ENCODE assay signal across 1 cellular context in the genomic region with DNA sequence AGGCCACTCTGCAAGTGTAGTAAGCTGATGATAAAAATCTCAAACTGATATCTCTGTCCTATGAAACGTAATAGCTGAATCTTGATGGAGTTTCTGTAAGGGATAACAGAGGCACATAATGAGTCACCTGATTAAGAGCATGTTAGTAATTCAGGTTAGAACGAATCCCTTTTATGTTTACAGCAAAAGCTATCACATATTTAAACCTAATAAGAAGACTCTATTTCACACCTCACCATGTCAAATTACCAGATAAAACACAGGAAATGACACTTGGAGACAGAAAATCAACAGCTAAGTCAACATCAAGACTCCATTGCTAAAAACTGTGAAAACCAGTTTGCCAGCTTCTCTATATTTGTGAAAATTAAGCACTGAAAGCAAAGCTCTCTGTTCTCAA.
TF ChIP-seq lines count a peak whose summit lies in the region.

No MANE protein-coding gene starts in this region.

TF ChIP-seq in A549, 52 proteins besides CTCF, POLR2A, EP300 and RAD21:
- TF ChIP-seq MAZ (IDR thresholded peaks at IDR 0.05; ENCODE audit: borderline replicate concordance, low read depth, low read length) (no peak), SMC3 (IDR thresholded peaks at IDR 0.05) (no peak), RFX5 (IDR thresholded peaks at IDR 0.05) (no peak), FOXS1 (CRISPR knock-in tag; IDR thresholded peaks at IDR 0.05) (no peak), BHLHE40 (IDR thresholded peaks at IDR 0.05; ENCODE audit: low read depth, low read length) (no peak), KDM1A (IDR thresholded peaks at IDR 0.05; ENCODE audit: low read depth) (no peak), POLR2AphosphoS2 (conservative IDR thresholded peaks at IDR 0.05; ENCODE audit: low read length) (no peak), EHF (CRISPR knock-in tag; IDR thresholded peaks at IDR 0.05) (no peak), SREBF2 (IDR thresholded peaks at IDR 0.05) (no peak), TP53 (CRISPR knock-in tag; IDR thresholded peaks at IDR 0.05) (no peak), ZNF302 (CRISPR knock-in tag; IDR thresholded peaks at IDR 0.05) (no peak), GATA3 (IDR thresholded peaks at IDR 0.05; ENCODE audit: borderline replicate concordance) (no peak), KDM5A (IDR thresholded peaks at IDR 0.05) (no peak), HEYL (CRISPR knock-in tag; IDR thresholded peaks at IDR 0.05) (no peak)
- TF ChIP-seq, protein P1, sequence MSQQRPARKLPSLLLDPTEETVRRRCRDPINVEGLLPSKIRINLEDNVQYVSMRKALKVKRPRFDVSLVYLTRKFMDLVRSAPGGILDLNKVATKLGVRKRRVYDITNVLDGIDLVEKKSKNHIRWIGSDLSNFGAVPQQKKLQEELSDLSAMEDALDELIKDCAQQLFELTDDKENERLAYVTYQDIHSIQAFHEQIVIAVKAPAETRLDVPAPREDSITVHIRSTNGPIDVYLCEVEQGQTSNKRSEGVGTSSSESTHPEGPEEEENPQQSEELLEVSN (IDR thresholded peaks at IDR 0.05; ENCODE audit: borderline replicate concordance, low read depth) = no peak
- TF ChIP-seq, protein P2, sequence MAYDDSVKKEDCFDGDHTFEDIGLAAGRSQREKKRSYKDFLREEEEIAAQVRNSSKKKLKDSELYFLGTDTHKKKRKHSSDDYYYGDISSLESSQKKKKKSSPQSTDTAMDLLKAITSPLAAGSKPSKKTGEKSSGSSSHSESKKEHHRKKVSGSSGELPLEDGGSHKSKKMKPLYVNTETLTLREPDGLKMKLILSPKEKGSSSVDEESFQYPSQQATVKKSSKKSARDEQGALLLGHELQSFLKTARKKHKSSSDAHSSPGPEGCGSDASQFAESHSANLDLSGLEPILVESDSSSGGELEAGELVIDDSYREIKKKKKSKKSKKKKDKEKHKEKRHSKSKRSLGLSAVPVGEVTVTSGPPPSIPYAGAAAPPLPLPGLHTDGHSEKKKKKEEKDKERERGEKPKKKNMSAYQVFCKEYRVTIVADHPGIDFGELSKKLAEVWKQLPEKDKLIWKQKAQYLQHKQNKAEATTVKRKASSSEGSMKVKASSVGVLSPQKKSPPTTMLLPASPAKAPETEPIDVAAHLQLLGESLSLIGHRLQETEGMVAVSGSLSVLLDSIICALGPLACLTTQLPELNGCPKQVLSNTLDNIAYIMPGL (CRISPR knock-in tag; IDR thresholded peaks at IDR 0.05; ENCODE audit: borderline replicate concordance) = no peak
- TF ChIP-seq, protein P3, sequence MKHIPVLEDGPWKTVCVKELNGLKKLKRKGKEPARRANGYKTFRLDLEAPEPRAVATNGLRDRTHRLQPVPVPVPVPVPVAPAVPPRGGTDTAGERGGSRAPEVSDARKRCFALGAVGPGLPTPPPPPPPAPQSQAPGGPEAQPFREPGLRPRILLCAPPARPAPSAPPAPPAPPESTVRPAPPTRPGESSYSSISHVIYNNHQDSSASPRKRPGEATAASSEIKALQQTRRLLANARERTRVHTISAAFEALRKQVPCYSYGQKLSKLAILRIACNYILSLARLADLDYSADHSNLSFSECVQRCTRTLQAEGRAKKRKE (CRISPR knock-in tag; IDR thresholded peaks at IDR 0.05; ENCODE audit: low read depth) = no peak
- TF ChIP-seq, protein P4, sequence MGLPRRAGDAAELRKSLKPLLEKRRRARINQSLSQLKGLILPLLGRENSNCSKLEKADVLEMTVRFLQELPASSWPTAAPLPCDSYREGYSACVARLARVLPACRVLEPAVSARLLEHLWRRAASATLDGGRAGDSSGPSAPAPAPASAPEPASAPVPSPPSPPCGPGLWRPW (IDR thresholded peaks at IDR 0.05) = no peak
- TF ChIP-seq, protein P5, sequence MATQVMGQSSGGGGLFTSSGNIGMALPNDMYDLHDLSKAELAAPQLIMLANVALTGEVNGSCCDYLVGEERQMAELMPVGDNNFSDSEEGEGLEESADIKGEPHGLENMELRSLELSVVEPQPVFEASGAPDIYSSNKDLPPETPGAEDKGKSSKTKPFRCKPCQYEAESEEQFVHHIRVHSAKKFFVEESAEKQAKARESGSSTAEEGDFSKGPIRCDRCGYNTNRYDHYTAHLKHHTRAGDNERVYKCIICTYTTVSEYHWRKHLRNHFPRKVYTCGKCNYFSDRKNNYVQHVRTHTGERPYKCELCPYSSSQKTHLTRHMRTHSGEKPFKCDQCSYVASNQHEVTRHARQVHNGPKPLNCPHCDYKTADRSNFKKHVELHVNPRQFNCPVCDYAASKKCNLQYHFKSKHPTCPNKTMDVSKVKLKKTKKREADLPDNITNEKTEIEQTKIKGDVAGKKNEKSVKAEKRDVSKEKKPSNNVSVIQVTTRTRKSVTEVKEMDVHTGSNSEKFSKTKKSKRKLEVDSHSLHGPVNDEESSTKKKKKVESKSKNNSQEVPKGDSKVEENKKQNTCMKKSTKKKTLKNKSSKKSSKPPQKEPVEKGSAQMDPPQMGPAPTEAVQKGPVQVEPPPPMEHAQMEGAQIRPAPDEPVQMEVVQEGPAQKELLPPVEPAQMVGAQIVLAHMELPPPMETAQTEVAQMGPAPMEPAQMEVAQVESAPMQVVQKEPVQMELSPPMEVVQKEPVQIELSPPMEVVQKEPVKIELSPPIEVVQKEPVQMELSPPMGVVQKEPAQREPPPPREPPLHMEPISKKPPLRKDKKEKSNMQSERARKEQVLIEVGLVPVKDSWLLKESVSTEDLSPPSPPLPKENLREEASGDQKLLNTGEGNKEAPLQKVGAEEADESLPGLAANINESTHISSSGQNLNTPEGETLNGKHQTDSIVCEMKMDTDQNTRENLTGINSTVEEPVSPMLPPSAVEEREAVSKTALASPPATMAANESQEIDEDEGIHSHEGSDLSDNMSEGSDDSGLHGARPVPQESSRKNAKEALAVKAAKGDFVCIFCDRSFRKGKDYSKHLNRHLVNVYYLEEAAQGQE (IDR thresholded peaks at IDR 0.05) = no peak
